Comparison of ENCODE assay signal across 8 cellular contexts in the genomic region with DNA sequence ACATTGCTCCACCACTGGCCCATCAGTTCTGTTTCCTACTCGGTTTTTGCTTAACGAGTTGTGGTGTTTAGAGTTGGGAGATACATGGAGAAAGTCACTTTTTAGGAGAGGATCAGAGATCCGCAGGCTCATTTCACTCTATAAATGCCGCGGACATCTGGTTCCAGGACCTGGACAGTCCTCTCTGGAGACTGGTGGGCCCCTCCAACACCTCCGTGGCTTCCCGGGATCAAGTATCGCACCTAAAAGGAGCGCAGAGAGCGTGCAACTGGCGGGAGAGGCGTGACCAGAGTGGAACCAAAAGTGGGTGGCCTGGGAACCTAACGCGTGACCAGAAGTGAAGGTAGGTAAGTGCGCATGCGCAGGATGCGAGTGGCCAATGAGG. TPM values are rescaled to one million over a fixed set of nuclear protein-coding genes. Genes with fewer than 3 reads are reported as not detected.
A peak's percentile ranks its signal among the peaks of the same experiment; 100 is the strongest.
DNase-seq lines count a peak whose midpoint lies in the region; ATAC-seq and TF ChIP-seq lines count a peak whose summit lies in the region.

No MANE protein-coding gene starts in this region.

- no peaks in the 10 kb centered on the region for H4K20me1 ChIP-seq in SU-DHL-6 (ENCODE audit: low read depth, low read length)

- H3F3A ChIP-seq in SU-DHL-6 (ENCODE audit: insufficient read depth), result no peaks in the 10 kb centered on the region; the same call in 1 of the 2 replicates

- H3K4me2 ChIP-seq in SU-DHL-6 (ENCODE audit: low read depth, low read length, poor library complexity, severe bottlenecking), result peak overlapping the region; percentile 96

- H3K79me2 ChIP-seq in SU-DHL-6 (ENCODE audit: insufficient read depth, low read length), result peaks cover 37% of the 10 kb centered on the region

- H3K9me2 ChIP-seq in SU-DHL-6 (replicated peaks; ENCODE audit: insufficient read depth, low read length), result no peaks in the 10 kb centered on the region

- 0 to 1% methylated on average over 17 of the region's 17 CpGs for WGBS in lung, 2 donors

- H3K4me3 ChIP-seq in SU-DHL-6 (ENCODE audit: insufficient read depth, low read length, poor library complexity, severe bottlenecking), result peak overlapping the region; percentile 89
- H3K4me3 ChIP-seq in dorsolateral prefrontal cortex, result peak overlapping the region; percentile 56 to 98 (median 81)
- H3K4me3 ChIP-seq in lung, result peak overlapping the region; percentile 58

- DNase-seq in DMS53 (lab: John Stamatoyannopoulos, UW) (peak; percentile 97), DMS53 treated with DMSO at 0.1 percent for 48 hours (lab: John Stamatoyannopoulos, UW; ENCODE audit: unreplicated experiment) (no peak), HT1080 (ENCODE audit: low read depth) (peak; percentile 84), dorsolateral prefrontal cortex (peak; percentile 88 to 95 (median 92)), lung (ENCODE audit: low spot score) (peak; percentile 95)
- DNase-seq in stimulated activated CD8-positive, alpha-beta memory T cell treated with anti-CD3 and anti-CD28 coated beads, Interleukin-15, amount 100 ng/mL, for 24 hours (ENCODE audit: low read depth), result peak; percentile 45

- H3K9me3 ChIP-seq in SU-DHL-6 (ENCODE audit: insufficient read depth, low read length) (no peaks in the 10 kb centered on the region), lung (ENCODE audit: control insufficient read depth in 2 of 2, insufficient read depth in 1 of 2, low read length in 1 of 2) (no peaks in the 10 kb centered on the region)

- H3K27ac ChIP-seq in SU-DHL-6 (ENCODE audit: low read depth, low read length), result peak overlapping the region; percentile 88
- H3K27ac ChIP-seq in dorsolateral prefrontal cortex, result peak overlapping the region; percentile 85 to 99 (median 96)
- H3K27ac ChIP-seq in lung (ENCODE audit: low read depth in 1 of 2, low read length in 1 of 2), result peak overlapping the region; percentile 90 to 96

- peak overlapping the region; percentile 93 for H2AFZ ChIP-seq in SU-DHL-6 (ENCODE audit: low read depth, low read length, severe bottlenecking)

- TF ChIP-seq CTCF in SU-DHL-6 (IDR thresholded peaks at IDR 0.05; ENCODE audit: insufficient read depth, low read length, poor library complexity, severe bottlenecking) (no peak), dorsolateral prefrontal cortex (IDR thresholded peaks at IDR 0.05 in 54 of 56, conservative IDR thresholded peaks at IDR 0.05 in 2 of 56; ENCODE audit: low read depth in 1 of 56, partially characterized antibody in 56 of 56) (peak in 3 of 56 donors; percentile 3 to 21 (median 7)), lung (IDR thresholded peaks at IDR 0.05; ENCODE audit: control extremely low read depth, extremely low read depth) (no peak)

- ATAC-seq in GM21447 (IDR thresholded peaks at IDR 0.05; ENCODE audit: unreplicated experiment) (peak; percentile 76), lung (ENCODE audit: insufficient read depth, low FRiP score) (peak; percentile 84)

- peak overlapping the region; percentile 87 for H3K9ac ChIP-seq in SU-DHL-6 (ENCODE audit: low read length)

- intact Hi-C loops in dorsolateral prefrontal cortex (cut with DNase I), result loop anchor here in 1 of 2 donors (10.0 kb wide), 2 partner anchors 180 to 330 kb away; a partner anchor contains a TSS

- H3K36me3 ChIP-seq in SU-DHL-6 (ENCODE audit: low read length) (no peaks in the 10 kb centered on the region), lung (ENCODE audit: control insufficient read depth in 2 of 2, insufficient read depth in 2 of 2, low read length in 2 of 2) (no peaks in the 10 kb centered on the region)

- peaks cover 0 to 2% of the 10 kb centered on the region in 2 donors for H3K4me1 ChIP-seq in lung (ENCODE audit: control insufficient read depth in 2 of 2, insufficient read depth in 2 of 2, low read length in 2 of 2)

- H3K27me3 ChIP-seq in SU-DHL-6 (ENCODE audit: low read length) (no peaks in the 10 kb centered on the region), dorsolateral prefrontal cortex (peaks cover 0 to 21% (median 0%) of the 10 kb centered on the region in 45 donors), lung (ENCODE audit: control insufficient read depth, insufficient read depth) (no peaks in the 10 kb centered on the region)

RNA-seq across cellular contexts. Expression of a gene that starts 9.9 kb away (rescaled TPM):
- total RNA-seq in HT1080 (2014; rRNA removed; shearing (Covaris generic)), result not detected in 2 replicates
- polyA plus RNA-seq in HT1080 (2015; cell fraction: cytosol; rRNA removed), result 0.05 and 0.17 TPM in 2 replicates
- polyA plus RNA-seq in HT1080 (2015; cell fraction: nucleus; rRNA removed), result 0.12 TPM in 1 of 2 replicates, not detected in the other
- 1 to 10 TPM in 18 of 120 experiments, under 1 TPM in 65, not detected in 37; 0.24 to 1.5 (median 0.59) TPM for total RNA-seq in dorsolateral prefrontal cortex
- total RNA-seq in lung, result 1 to 10 TPM; 3.0 to 3.6 TPM
- polyA plus RNA-seq in lung, result 1 to 10 TPM; 1.1 to 1.6 TPM
